1 cellular context compared by ENCODE assay signal in genomic region chr17:74780443-74781238, GRCh38.
A peak's percentile ranks its signal among the peaks of the same experiment; 100 is the strongest.
TF ChIP-seq lines count a peak whose summit lies in the region.

No MANE protein-coding gene starts in this region.

TF ChIP-seq in HepG2, 621 proteins besides CTCF, POLR2A, EP300 and RAD21 (continued from another document and continues in another):
- TF ChIP-seq MIER3 (CRISPR knock-in tag; IDR thresholded peaks at IDR 0.05; ENCODE audit: borderline replicate concordance): 0 out of 2 replicates have a peak, but pooled peaks have one; percentile 42
- TF ChIP-seq ZBTB33 (CRISPR knock-in tag; IDR thresholded peaks at IDR 0.05): peak; percentile 38; the same call in 1 of the 2 replicates
- no peak for TF ChIP-seq ZNF10 (CRISPR knock-in tag; IDR thresholded peaks at IDR 0.05; ENCODE audit: borderline replicate concordance, low read depth)
- no peak for TF ChIP-seq NFE2L2 (IDR thresholded peaks at IDR 0.05; ENCODE audit: low read length)
- TF ChIP-seq CERS6 (CRISPR knock-in tag; IDR thresholded peaks at IDR 0.05): no peak
- no peak for TF ChIP-seq ATAD3A (CRISPR knock-in tag; IDR thresholded peaks at IDR 0.05)
- no peak for TF ChIP-seq ZNF576 (CRISPR knock-in tag; IDR thresholded peaks at IDR 0.05)
- TF ChIP-seq ZNF547 (CRISPR knock-in tag; IDR thresholded peaks at IDR 0.05): no peak
- TF ChIP-seq PPARG (CRISPR knock-in tag; conservative IDR thresholded peaks at IDR 0.05): no peak; the same call in 1 of the 2 replicates
- TF ChIP-seq MXD4 (CRISPR knock-in tag; IDR thresholded peaks at IDR 0.05): 0 out of 2 replicates have a peak, but pooled peaks have one; percentile 55
- TF ChIP-seq ZNF121 (CRISPR knock-in tag; IDR thresholded peaks at IDR 0.05): no peak
- no peak for TF ChIP-seq ZNF224 (CRISPR knock-in tag; IDR thresholded peaks at IDR 0.05)
- TF ChIP-seq TCF7 (IDR thresholded peaks at IDR 0.05; ENCODE audit: low read depth): no peak
- 0 out of 2 replicates have a peak, but pooled peaks have one; percentile 30 for TF ChIP-seq BHLHE40 (IDR thresholded peaks at IDR 0.05; ENCODE audit: low read length)
- peak; percentile 52; the same call in 1 of the 2 replicates for TF ChIP-seq ZNF263 (CRISPR knock-in tag; IDR thresholded peaks at IDR 0.05)
- TF ChIP-seq TBX3 (IDR thresholded peaks at IDR 0.05; ENCODE audit: borderline replicate concordance): no peak
- no peak for TF ChIP-seq FOXJ3 (CRISPR knock-in tag; IDR thresholded peaks at IDR 0.05; ENCODE audit: borderline replicate concordance)
- TF ChIP-seq KDM1A (CRISPR knock-in tag; IDR thresholded peaks at IDR 0.05): no peak
- TF ChIP-seq SMC3 (IDR thresholded peaks at IDR 0.05; ENCODE audit: low read length): peak; percentile 98
- no peak for TF ChIP-seq FOXP4 (CRISPR knock-in tag; IDR thresholded peaks at IDR 0.05)
- no peak for TF ChIP-seq RELA (CRISPR knock-in tag; IDR thresholded peaks at IDR 0.05)
- no peak for TF ChIP-seq ZNF280B (CRISPR knock-in tag; IDR thresholded peaks at IDR 0.05; ENCODE audit: borderline replicate concordance)
- TF ChIP-seq IRX3 (CRISPR knock-in tag; IDR thresholded peaks at IDR 0.05; ENCODE audit: borderline replicate concordance, low read depth): no peak
- TF ChIP-seq ZNF549 (CRISPR knock-in tag; IDR thresholded peaks at IDR 0.05): no peak
- no peak for TF ChIP-seq KDM6A (CRISPR knock-in tag; IDR thresholded peaks at IDR 0.05; ENCODE audit: low read depth)
- no peak for TF ChIP-seq ZSCAN22 (CRISPR knock-in tag; IDR thresholded peaks at IDR 0.05)
- no peak for TF ChIP-seq ZNF33B (CRISPR knock-in tag; IDR thresholded peaks at IDR 0.05)
- TF ChIP-seq ZNF468 (CRISPR knock-in tag; IDR thresholded peaks at IDR 0.05): no peak
- no peak for TF ChIP-seq ZNF569 (CRISPR knock-in tag; IDR thresholded peaks at IDR 0.05; ENCODE audit: borderline replicate concordance)
- no peak for TF ChIP-seq AHDC1 (CRISPR knock-in tag; IDR thresholded peaks at IDR 0.05; ENCODE audit: borderline replicate concordance)
- TF ChIP-seq YEATS4 (CRISPR knock-in tag; IDR thresholded peaks at IDR 0.05; ENCODE audit: borderline replicate concordance): no peak
- TF ChIP-seq SP140L (CRISPR knock-in tag; IDR thresholded peaks at IDR 0.05; ENCODE audit: borderline replicate concordance): no peak
- no peak for TF ChIP-seq PAWR (CRISPR knock-in tag; IDR thresholded peaks at IDR 0.05; ENCODE audit: borderline replicate concordance)
- peak; percentile 75 to 93; a peak in 3 of 4 replicates for TF ChIP-seq HMGXB4 (CRISPR knock-in tag; IDR thresholded peaks at IDR 0.05; ENCODE audit: borderline replicate concordance in 1 of 2, low read depth in 1 of 2)
- TF ChIP-seq MTF1 (CRISPR knock-in tag; IDR thresholded peaks at IDR 0.05): no peak
- TF ChIP-seq ZNF264 (CRISPR knock-in tag; IDR thresholded peaks at IDR 0.05): no peak
- TF ChIP-seq ADNP (CRISPR knock-in tag; IDR thresholded peaks at IDR 0.05): no peak
- no peak for TF ChIP-seq RBFOX2 (IDR thresholded peaks at IDR 0.05; ENCODE audit: low read depth, low read length)
- no peak for TF ChIP-seq RBM39 (IDR thresholded peaks at IDR 0.05; ENCODE audit: low read depth, low read length, poor library complexity, severe bottlenecking)
- TF ChIP-seq ZNF775 (CRISPR knock-in tag; IDR thresholded peaks at IDR 0.05; ENCODE audit: borderline replicate concordance): no peak
- no peak for TF ChIP-seq BRCA1 (CRISPR knock-in tag; IDR thresholded peaks at IDR 0.05)
- no peak for TF ChIP-seq ISX (CRISPR knock-in tag; conservative IDR thresholded peaks at IDR 0.05)
- no peak for TF ChIP-seq GABPA (IDR thresholded peaks at IDR 0.05; ENCODE audit: low read depth, low read length)
- no peak for TF ChIP-seq GABPA (CRISPR knock-in tag; IDR thresholded peaks at IDR 0.05; ENCODE audit: low read depth)
- TF ChIP-seq HOMEZ (CRISPR knock-in tag; IDR thresholded peaks at IDR 0.05; ENCODE audit: low read depth): 0 out of 2 replicates have a peak, but pooled peaks have one; percentile 37
- no peak for TF ChIP-seq WIZ (CRISPR knock-in tag; IDR thresholded peaks at IDR 0.05)
- TF ChIP-seq NKX3-1 (CRISPR knock-in tag; IDR thresholded peaks at IDR 0.05): no peak
- TF ChIP-seq DPF2 (CRISPR knock-in tag; IDR thresholded peaks at IDR 0.05; ENCODE audit: borderline replicate concordance, low read depth): no peak
- TF ChIP-seq ZNF20 (CRISPR knock-in tag; IDR thresholded peaks at IDR 0.05): no peak
- TF ChIP-seq ZNF776 (CRISPR knock-in tag; IDR thresholded peaks at IDR 0.05): no peak
- TF ChIP-seq REL (CRISPR knock-in tag; conservative IDR thresholded peaks at IDR 0.05): no peak
- TF ChIP-seq MEIS1 (CRISPR knock-in tag; IDR thresholded peaks at IDR 0.05; ENCODE audit: borderline replicate concordance): no peak
